25 cellular contexts compared by ENCODE assay signal in genomic region chr16:2081685-2082084, GRCh38. TPM values are rescaled to one million over a fixed set of nuclear protein-coding genes. Genes with fewer than 3 reads are reported as not detected.
DNase-seq lines count a peak whose midpoint lies in the region; ATAC-seq and TF ChIP-seq lines count a peak whose summit lies in the region.
"Had no signal": no experiment of that assay in that cellular context is flagged by ENCODE, and none has a peak within 500 bp of the region (broad histone marks: within the 10 kb centered on the region; RNA-seq: fewer than 3 reads in every experiment).

No MANE protein-coding gene starts in this region.

- no peak for TF ChIP-seq CTCF in breast epithelium (IDR thresholded peaks at IDR 0.05)
- TF ChIP-seq CTCF in MCF 10A (IDR thresholded peaks at IDR 0.05; ENCODE audit: unreplicated experiment) = no peak
- no peak for TF ChIP-seq CTCF in lower lobe of right lung (IDR thresholded peaks at IDR 0.05)
- TF ChIP-seq CTCF in upper lobe of right lung (IDR thresholded peaks at IDR 0.05) = no peak

- TF ChIP-seq POLR2A in breast epithelium (IDR thresholded peaks at IDR 0.05) = no peak

- CTCF ChIA-PET in MCF 10A (lab: Yijun Ruan, JAX) = no interaction called here

- peak overlapping the region; percentile 75 for H3K27ac ChIP-seq in breast epithelium
- H3K27ac ChIP-seq in lower lobe of right lung = peak overlapping the region; percentile 54
- H3K27ac ChIP-seq in upper lobe of right lung = no peak overlapping the region
- H3K27ac ChIP-seq: gastrocnemius medialis had no signal

- BruUV-seq in MCF 10A (replicated peaks; lab: Mats Ljungman, UMichigan) = no TSS peak

- H3K4me1 Mint-ChIP-seq in MCF 10A (ENCODE audit: insufficient read depth, unreplicated experiment) = no peaks in the 10 kb centered on the region
- H3K4me1 Mint-ChIP-seq: activated CD4-positive, alpha-beta T cell treated with anti-CD3 and anti-CD28 coated beads, Interleukin-2, amount 10 ng/mL, durations not matched to agents 24 days and 14 days; T-cell had no signal

- H3K36me3 ChIP-seq in breast epithelium (no peaks in the 10 kb centered on the region), lower lobe of right lung (peaks cover 100% of the 10 kb centered on the region), upper lobe of right lung (peaks cover 82% of the 10 kb centered on the region)

- H3K27me3 ChIP-seq in breast epithelium = no peaks in the 10 kb centered on the region
- no peaks in the 10 kb centered on the region for H3K27me3 ChIP-seq in lower lobe of right lung (ENCODE audit: low read depth)
- no peaks in the 10 kb centered on the region for H3K27me3 ChIP-seq in upper lobe of right lung
- H3K27me3 ChIP-seq: gastrocnemius medialis had no signal

- H3K4me1 ChIP-seq in breast epithelium (peaks cover 7 to 16% of the 10 kb centered on the region in 2 donors), lower lobe of right lung (peaks cover 26% of the 10 kb centered on the region), upper lobe of right lung (peaks cover 8% of the 10 kb centered on the region)
- H3K4me1 ChIP-seq: Caco-2, gastrocnemius medialis, HAP-1 had no signal

- POLR2A ChIA-PET in MCF 10A (lab: Yijun Ruan, JAX) = no interaction called here

- no peaks in the 10 kb centered on the region for H3K27me3 Mint-ChIP-seq in MCF 10A (ENCODE audit: insufficient read depth, unreplicated experiment)
- H3K27me3 Mint-ChIP-seq: activated CD4-positive, alpha-beta T cell treated with anti-CD3 and anti-CD28 coated beads, Interleukin-2, amount 10 ng/mL, durations not matched to agents 24 days and 14 days; B cell; natural killer cell treated with Interleukin-12 subunit alpha and Interleukin-12 subunit beta and Interleukin-15 and Interleukin-18, amount 100 ng/mL, for 72 hours; stimulated activated naive CD8-positive, alpha-beta T cell treated with anti-CD3 and anti-CD28 coated beads, Interleukin-15, amount 100 ng/mL, for 72 hours; T-cell had no signal

- H3K9me3 ChIP-seq in breast epithelium (no peaks in the 10 kb centered on the region), lower lobe of right lung (no peaks in the 10 kb centered on the region), upper lobe of right lung (no peaks in the 10 kb centered on the region)
- H3K9me3 ChIP-seq: Caco-2, gastrocnemius medialis, HAP-1 had no signal

- no peak overlapping the region for H3K4me3 Mint-ChIP-seq in MCF 10A (ENCODE audit: unreplicated experiment)
- H3K4me3 Mint-ChIP-seq: activated CD4-positive, alpha-beta T cell treated with anti-CD3 and anti-CD28 coated beads, Interleukin-2, amount 10 ng/mL, durations not matched to agents 24 days and 14 days; B cell; mesothelial cell of epicardium; natural killer cell treated with Interleukin-12 subunit alpha and Interleukin-12 subunit beta and Interleukin-15 and Interleukin-18, amount 100 ng/mL, for 72 hours; stimulated activated naive CD8-positive, alpha-beta T cell treated with anti-CD3 and anti-CD28 coated beads, Interleukin-15, amount 100 ng/mL, for 72 hours; T-cell had no signal

- no peaks in the 10 kb centered on the region for H3K9me3 Mint-ChIP-seq in MCF 10A (ENCODE audit: unreplicated experiment)
- H3K9me3 Mint-ChIP-seq: activated CD4-positive, alpha-beta T cell treated with anti-CD3 and anti-CD28 coated beads, Interleukin-2, amount 10 ng/mL, durations not matched to agents 24 days and 14 days; mesothelial cell of epicardium; natural killer cell treated with Interleukin-12 subunit alpha and Interleukin-12 subunit beta and Interleukin-15 and Interleukin-18, amount 100 ng/mL, for 72 hours; stimulated activated naive CD8-positive, alpha-beta T cell treated with anti-CD3 and anti-CD28 coated beads, Interleukin-15, amount 100 ng/mL, for 72 hours; T-cell had no signal

- H3K27ac Mint-ChIP-seq in MCF 10A (ENCODE audit: low read depth, unreplicated experiment) = no peak overlapping the region
- H3K27ac Mint-ChIP-seq: activated CD4-positive, alpha-beta T cell treated with anti-CD3 and anti-CD28 coated beads, Interleukin-2, amount 10 ng/mL, durations not matched to agents 24 days and 14 days; B cell; natural killer cell treated with Interleukin-12 subunit alpha and Interleukin-12 subunit beta and Interleukin-15 and Interleukin-18, amount 100 ng/mL, for 72 hours; T-cell had no signal

- H3K4me3 ChIP-seq in breast epithelium (no peak overlapping the region), lower lobe of right lung (no peak overlapping the region), upper lobe of right lung (no peak overlapping the region)
- H3K4me3 ChIP-seq: gastrocnemius medialis, HAP-1 had no signal

- intact Hi-C loops in breast epithelium (cut with DNase I; ENCODE audit: low total_unique reads) = no loop called here
- intact Hi-C loops in MCF 10A (cut with micrococcal nuclease) = no loop called here
- intact Hi-C loops in lower lobe of right lung (cut with DNase I) = no loop called here
- intact Hi-C loops in upper lobe of right lung (cut with DNase I) = no loop called here

- ATAC-seq in esophagus mucosa (peak; percentile 11), lower lobe of right lung (peak in 1 of 2 donors; percentile 1), upper lobe of right lung (peak; percentile 4)
- ATAC-seq: natural killer cell treated with Interleukin-12 subunit alpha and Interleukin-12 subunit beta and Interleukin-15 and Interleukin-18, amount 100 ng/mL, for 72 hours; stimulated activated naive CD8-positive, alpha-beta T cell treated with anti-CD3 and anti-CD28 coated beads, Interleukin-15, amount 100 ng/mL, for 72 hours; T-cell had no signal

- DNase-seq in breast epithelium (ENCODE audit: low spot score in 2 of 2) (no peak), MCF 10A (ENCODE audit: unreplicated experiment) (no peak), lower lobe of right lung (no peak), upper lobe of right lung (no peak), NCI-H1092 treated with DMSO at 0.1 percent for 48 hours (lab: John Stamatoyannopoulos, UW) (no peak), SK-N-DZ (ENCODE audit: low spot score) (no peak)
- DNase-seq in activated CD4-positive, alpha-beta T cell treated with anti-CD3 and anti-CD28 coated beads for 48 hours = no peak
- DNase-seq: activated CD4-positive, alpha-beta T cell treated with anti-CD3 and anti-CD28 coated beads, Interleukin-2, amount 10 ng/mL, durations not matched to agents 24 days and 14 days; activated CD8-positive, alpha-beta memory T cell treated with anti-CD3 and anti-CD28 coated beads, Interleukin-2, amount 50 U/mL, for 4 hours; activated effector memory CD4-positive, alpha-beta T cell treated with anti-CD3 and anti-CD28 coated beads, Interleukin-2, amount 50 U/mL, for 16 hours; Caco-2; dermis blood vessel endothelial cell; gastrocnemius medialis; NCI-H2171 treated with DMSO at 0.1 percent for 48 hours; NCI-H69; SHP77; small intestine; stimulated activated CD4-positive, alpha-beta T cell treated with anti-CD3 and anti-CD28 coated beads, Interleukin-4, amount 100 ng/mL, for 1 hour; stimulated activated naive CD8-positive, alpha-beta T cell treated with anti-CD3 and anti-CD28 coated beads, Interleukin-15, amount 100 ng/mL, for 72 hours; T-cell had no signal

- H3K36me3 Mint-ChIP-seq in MCF 10A (ENCODE audit: insufficient read depth, unreplicated experiment) = peaks cover 31% of the 10 kb centered on the region
- H3K36me3 Mint-ChIP-seq: natural killer cell treated with Interleukin-12 subunit alpha and Interleukin-12 subunit beta and Interleukin-15 and Interleukin-18, amount 100 ng/mL, for 72 hours had no signal

RNA-seq across cellular contexts. Expression of gene TSC2, which starts 33.9 kb away (rescaled TPM):
- total RNA-seq in breast epithelium (10 to 100 TPM; 41.6 to 52.4 (median 48.9) TPM), MCF 10A (2022) (99.8 and 136 TPM in 2 replicates), esophagus mucosa (49.5 TPM), lower lobe of right lung (123 TPM), upper lobe of right lung (119 TPM)
- polyA plus RNA-seq in SK-N-DZ (2014; cell fraction: cytosol; rRNA removed) = 67.3 and 83.0 TPM in 2 replicates
- 212 and 315 TPM in 2 replicates for polyA plus RNA-seq in SK-N-DZ (2014; cell fraction: nucleus; rRNA removed)

RNA-seq across cellular contexts. Expression of gene NTHL1, which starts 34.1 kb away (rescaled TPM):
- 10 to 100 TPM; 10.6 to 27.9 (median 16.1) TPM for total RNA-seq in breast epithelium
- total RNA-seq in MCF 10A (2022) = 16.4 and 17.7 TPM in 2 replicates
- 15.8 TPM for total RNA-seq in esophagus mucosa
- 24.3 TPM for total RNA-seq in lower lobe of right lung
- total RNA-seq in upper lobe of right lung = 26.4 TPM
- 120 and 139 TPM in 2 replicates for polyA plus RNA-seq in SK-N-DZ (2014; cell fraction: cytosol; rRNA removed)
- polyA plus RNA-seq in SK-N-DZ (2014; cell fraction: nucleus; rRNA removed) = 97.5 and 128 TPM in 2 replicates

RNA-seq across cellular contexts. Expression of gene PKD1, which starts 54.0 kb away (rescaled TPM):
- total RNA-seq in breast epithelium (100 to 1,000 TPM in 2 of 3 donors, 10 to 100 TPM in 1; 74.2 to 110 (median 107) TPM), MCF 10A (2022) (159 and 187 TPM in 2 replicates), esophagus mucosa (34.8 TPM), lower lobe of right lung (81.6 TPM), upper lobe of right lung (84.8 TPM)
- 80.0 and 122 TPM in 2 replicates for polyA plus RNA-seq in SK-N-DZ (2014; cell fraction: cytosol; rRNA removed)
- polyA plus RNA-seq in SK-N-DZ (2014; cell fraction: nucleus; rRNA removed) = 608 and 841 TPM in 2 replicates

RNA-seq across cellular contexts. Expression of gene NHERF2, which starts 55.0 kb away (rescaled TPM):
- total RNA-seq in breast epithelium = 10 to 100 TPM; 31.5 to 58.3 (median 38.9) TPM
- total RNA-seq in MCF 10A (2022) = 8.5 and 14.5 TPM in 2 replicates
- 21.6 TPM for total RNA-seq in esophagus mucosa
- 343 TPM for total RNA-seq in lower lobe of right lung
- total RNA-seq in upper lobe of right lung = 363 TPM
- 18.5 and 18.9 TPM in 2 replicates for polyA plus RNA-seq in SK-N-DZ (2014; cell fraction: cytosol; rRNA removed)
- 7.9 and 13.0 TPM in 2 replicates for polyA plus RNA-seq in SK-N-DZ (2014; cell fraction: nucleus; rRNA removed)
